13 cellular contexts compared by ENCODE assay signal in genomic region chr18:8800876-8801262, GRCh38.
DNase-seq lines count a peak whose midpoint lies in the region; ATAC-seq, FAIRE-seq and TF ChIP-seq lines count a peak whose summit lies in the region.
"Had no signal": no experiment of that assay in that cellular context is flagged by ENCODE, and none has a peak within 500 bp of the region (broad histone marks: within the 10 kb centered on the region; RNA-seq: fewer than 3 reads in every experiment).

No MANE protein-coding gene starts in this region.

- POLR2A ChIA-PET in HCT116 (lab: Charles Lee) (no interaction called here), K562 (lab: Yijun Ruan, JAX) (interaction anchor here (0.8 to 1.3 kb wide), 3 partner anchors 11 to 183 kb away, joined by 3 to 4 read pairs (median 3); no protein-coding TSS in a partner anchor), OCI-LY7 (lab: Charles Lee) (interaction anchor here (0.7 to 1.6 kb wide), 7 partner anchors 10 to 110 kb away, joined by 3 to 5 read pairs (median 4); no protein-coding TSS in a partner anchor)

- in situ Hi-C loops in K562 (cut with MboI), result no loop called here

- WGBS in K562 (ENCODE audit: insufficient coverage, low coverage, missing lambda C conversion rate), result 10% methylated on average over 4 of the region's 4 CpGs
- 81 to 98% (median 90%) methylated on average over 4 of the region's 4 CpGs for WGBS in spleen, 5 donors

- CTCF ChIA-PET in HCT116 (lab: Charles Lee) (interaction anchor here (1.0 to 1.6 kb wide), 2 partner anchors 104 to 178 kb away, joined by 4 to 5 read pairs; no protein-coding TSS in a partner anchor), K562 (lab: Yijun Ruan, JAX; ENCODE audit: low intra/inter-chr PET ratio) (no interaction called here), OCI-LY7 (lab: Charles Lee; ENCODE audit: unreplicated experiment) (no interaction called here)

- RAD21 ChIA-PET in HCT116 (lab: Charles Lee; ENCODE audit: low non-redundant PET in 1 of 2, low total read pairs in 2 of 2, uncharacterized antibody in 2 of 2, unreplicated experiment in 2 of 2), result no interaction called here

- no peak for TF ChIP-seq EP300 in K562 (IDR thresholded peaks at IDR 0.05; ENCODE audit: low read length)

- no peaks in the 10 kb centered on the region for H3K9me3 ChIP-seq in HCT116 (ENCODE audit: control insufficient read depth in 1 of 2, insufficient read depth in 1 of 2, low read depth in 1 of 2, low read length in 2 of 2)
- no peaks in the 10 kb centered on the region for H3K9me3 ChIP-seq in K562 (replicated peaks; ENCODE audit: control insufficient read depth, insufficient read depth, low read depth, low read length)
- no peaks in the 10 kb centered on the region for H3K9me3 ChIP-seq in lower lobe of right lung
- H3K9me3 ChIP-seq in thoracic aorta, result no peaks in the 10 kb centered on the region
- no peaks in the 10 kb centered on the region for H3K9me3 ChIP-seq in spleen
- no peaks in the 10 kb centered on the region for H3K9me3 ChIP-seq in Peyer's patch
- no peaks in the 10 kb centered on the region for H3K9me3 ChIP-seq in OCI-LY7 (ENCODE audit: low read length)

- H3K4me1 ChIP-seq in HCT116 (ENCODE audit: control insufficient read depth in 1 of 2, insufficient read depth in 2 of 2, low read length in 2 of 2) (peaks cover 59 to 70% of the 10 kb centered on the region in 2 experiments), K562 (replicated peaks in 1 of 2; ENCODE audit: control insufficient read depth in 2 of 2, insufficient read depth in 2 of 2, low read length in 2 of 2) (peaks cover 4 to 8% of the 10 kb centered on the region in 2 experiments; a peak in 4 of 5 replicates), lower lobe of right lung (no peaks in the 10 kb centered on the region), thoracic aorta (ENCODE audit: control insufficient read depth in 1 of 2, low read depth in 2 of 2) (peaks cover 5 to 18% of the 10 kb centered on the region in 2 donors), spleen (no peaks in the 10 kb centered on the region), Peyer's patch (peaks cover 0 to 11% (median 0%) of the 10 kb centered on the region in 4 donors), OCI-LY7 (ENCODE audit: insufficient read depth, low read length, poor library complexity, severe bottlenecking) (no peaks in the 10 kb centered on the region)

- H3K36me3 ChIP-seq in HCT116 (ENCODE audit: control insufficient read depth in 1 of 2, insufficient read depth in 2 of 2, low read length in 2 of 2), result no peaks in the 10 kb centered on the region
- H3K36me3 ChIP-seq in K562 (ENCODE audit: control insufficient read depth, insufficient read depth, low read length), result no peaks in the 10 kb centered on the region
- H3K36me3 ChIP-seq in lower lobe of right lung, result no peaks in the 10 kb centered on the region
- no peaks in the 10 kb centered on the region for H3K36me3 ChIP-seq in thoracic aorta
- no peaks in the 10 kb centered on the region for H3K36me3 ChIP-seq in spleen
- H3K36me3 ChIP-seq in Peyer's patch, result no peaks in the 10 kb centered on the region
- H3K36me3 ChIP-seq in OCI-LY7 (ENCODE audit: insufficient read depth, low read length), result peaks cover 87% of the 10 kb centered on the region

- H3K4me2 ChIP-seq in HCT116 (ENCODE audit: low read length) (peak overlapping the region; percentile 70), K562 (ENCODE audit: insufficient read depth, low read length) (no peak overlapping the region), OCI-LY7 (ENCODE audit: low read length) (no peak overlapping the region)

- H3K9me2 ChIP-seq in HCT116 (ENCODE audit: insufficient read depth), result no peaks in the 10 kb centered on the region
- H3K9me2 ChIP-seq in OCI-LY7 (ENCODE audit: insufficient read depth, low read length), result no peaks in the 10 kb centered on the region

- H3K79me2 ChIP-seq in HCT116 (ENCODE audit: insufficient read depth, low read length), result no peaks in the 10 kb centered on the region
- H3K79me2 ChIP-seq in K562 (ENCODE audit: control insufficient read depth, insufficient read depth, low read length), result no peaks in the 10 kb centered on the region
- H3K79me2 ChIP-seq in OCI-LY7 (ENCODE audit: insufficient read depth, low read depth, low read length), result no peaks in the 10 kb centered on the region

- H3K4me3 ChIP-seq in HCT116 (replicated peaks in 1 of 2; ENCODE audit: low read depth in 1 of 2, low read length in 2 of 2) (0 out of 4 replicates have a peak overlapping the region, but pooled peaks of 1 of the 2 experiments have one; percentile 32), K562 (no peak overlapping the region), lower lobe of right lung (no peak overlapping the region), thoracic aorta (peak overlapping the region; percentile 68), spleen (no peak overlapping the region), Peyer's patch (no peak overlapping the region), OCI-LY7 (ENCODE audit: low read depth, low read length, poor library complexity, severe bottlenecking) (no peak overlapping the region)

- H3K27ac ChIP-seq in HCT116 (ENCODE audit: low read depth, low read length) (peak overlapping the region; percentile 75), K562 (ENCODE audit: extremely low read depth, low read depth, low read length) (no peak overlapping the region), lower lobe of right lung (peak overlapping the region; percentile 11), thoracic aorta (peak overlapping the region; percentile 55 to 81), spleen (no peak overlapping the region), Peyer's patch (peak overlapping the region in 1 of 4 donors; percentile 75), OCI-LY7 (ENCODE audit: low read depth, low read length, poor library complexity, severe bottlenecking) (no peak overlapping the region)

- no peak overlapping the region for H2AFZ ChIP-seq in HCT116 (ENCODE audit: low read depth, low read length, poor library complexity, severe bottlenecking)
- no peak overlapping the region for H2AFZ ChIP-seq in K562 (ENCODE audit: low read depth, low read length)
- H2AFZ ChIP-seq in OCI-LY7 (ENCODE audit: low read length), result no peak overlapping the region

- TF ChIP-seq CTCF in HCT116 (IDR thresholded peaks at IDR 0.05 in 2 of 3, conservative IDR thresholded peaks at IDR 0.05 in 1 of 3; ENCODE audit: borderline replicate concordance in 1 of 3, insufficient read depth in 1 of 3, low read depth in 2 of 3, low read length in 2 of 3) (no peak), K562 (IDR thresholded peaks at IDR 0.05 in 2 of 3, conservative IDR thresholded peaks at IDR 0.05 in 1 of 3; ENCODE audit: insufficient read depth in 2 of 3, low read depth in 1 of 3, low read length in 3 of 3) (no peak), lower lobe of right lung (IDR thresholded peaks at IDR 0.05) (no peak), thoracic aorta (IDR thresholded peaks at IDR 0.05) (no peak), spleen (IDR thresholded peaks at IDR 0.05 in 8 of 11, conservative IDR thresholded peaks at IDR 0.05 in 3 of 11) (no peak), Peyer's patch (IDR thresholded peaks at IDR 0.05) (no peak), OCI-LY7 (conservative IDR thresholded peaks at IDR 0.05; ENCODE audit: low read length) (no peak)

- no peak for FAIRE-seq in K562 (lab: Jason Lieb, UNC)

- no peaks in the 10 kb centered on the region for H3K9me1 ChIP-seq in K562 (ENCODE audit: control insufficient read depth, insufficient read depth, low read length)

- TF ChIP-seq POLR2A in HCT116 (IDR thresholded peaks at IDR 0.05; ENCODE audit: borderline replicate concordance, extremely low read depth, insufficient read depth, insufficient read length) (no peak), K562 (conservative IDR thresholded peaks at IDR 0.05) (no peak), spleen (IDR thresholded peaks at IDR 0.05) (no peak), Peyer's patch (IDR thresholded peaks at IDR 0.05) (no peak)

- peak; percentile 61 for ATAC-seq in HCT116
- no peak for ATAC-seq in K562
- ATAC-seq in lower lobe of right lung, result peak in 1 of 2 donors; percentile 30
- ATAC-seq in thoracic aorta (ENCODE audit: insufficient number of reproducible peaks, low FRiP score, low read depth), result no peak

- no peaks in the 10 kb centered on the region for H4K20me1 ChIP-seq in HCT116 (ENCODE audit: insufficient read depth)
- no peaks in the 10 kb centered on the region for H4K20me1 ChIP-seq in K562 (replicated peaks; ENCODE audit: control insufficient read depth, insufficient read depth, low read length)
- H4K20me1 ChIP-seq in OCI-LY7 (ENCODE audit: insufficient read depth, low read length), result no peaks in the 10 kb centered on the region

- no peak for DNase-seq in HCT116 (ENCODE audit: low read depth, low spot score)
- no peak for DNase-seq in K562 (ENCODE audit: extremely low read depth in 1 of 4, low spot score in 3 of 4)
- DNase-seq in lower lobe of right lung, result no peak
- no peak for DNase-seq in thoracic aorta (ENCODE audit: low spot score)
- DNase-seq in spleen, result no peak
- no peak for DNase-seq in midbrain (lab: John Stamatoyannopoulos, UW)
- DNase-seq in Peyer's patch, result no peak
- no peak for DNase-seq in OCI-LY7 (ENCODE audit: low spot score)
- DNase-seq: activated T-cell treated with anti-CD3 and anti-CD28 coated beads, Interleukin-2, amount 50 U/mL, for 24 hours; CD4-positive, alpha-beta memory T cell; foreskin melanocyte; GDM1; stimulated activated CD4-positive, alpha-beta T cell treated with anti-CD3 and anti-CD28 coated beads, Interleukin-2, amount 100 ng/mL, for 48 hours had no signal

- no peak for TF ChIP-seq RAD21 in HCT116 (IDR thresholded peaks at IDR 0.05; ENCODE audit: low read depth)
- TF ChIP-seq RAD21 in K562 (CRISPR knock-in tag; conservative IDR thresholded peaks at IDR 0.05 in 1 of 2, IDR thresholded peaks at IDR 0.05 in 1 of 2), result no peak

- BruUV-seq in HCT116 (replicated peaks; lab: Mats Ljungman, UMichigan), result no TSS peak
- no TSS peak for BruUV-seq in K562 (replicated peaks; lab: Mats Ljungman, UMichigan)
- no TSS peak for BruUV-seq in OCI-LY7 (replicated peaks; lab: Mats Ljungman, UMichigan)

- H3K9ac ChIP-seq in HCT116 (ENCODE audit: low read length) (peak overlapping the region; percentile 54), K562 (ENCODE audit: insufficient read depth in 1 of 2, low read depth in 2 of 2, low read length in 2 of 2) (no peak overlapping the region)

- H3K27me3 ChIP-seq in HCT116 (ENCODE audit: insufficient read depth, low read length) (no peaks in the 10 kb centered on the region), K562 (ENCODE audit: control insufficient read depth in 2 of 2, insufficient read depth in 2 of 2, low read length in 2 of 2) (peaks cover 8 to 32% of the 10 kb centered on the region in 2 experiments; a peak in 4 of 5 replicates), lower lobe of right lung (ENCODE audit: low read depth) (no peaks in the 10 kb centered on the region), thoracic aorta (replicated peaks; ENCODE audit: insufficient read depth) (no peaks in the 10 kb centered on the region), spleen (replicated peaks in 1 of 7) (no peaks in the 10 kb centered on the region), Peyer's patch (no peaks in the 10 kb centered on the region)

- intact Hi-C loops in HCT116 (cut with micrococcal nuclease) (loop anchor here (5.0 to 10.0 kb wide), 2 partner anchors 56 to 181 kb away; no protein-coding TSS in a partner anchor), K562 (cut with micrococcal nuclease) (no loop called here), lower lobe of right lung (cut with DNase I) (no loop called here), spleen (cut with DNase I; ENCODE audit: low total_unique reads) (no loop called here), OCI-LY7 (cut with micrococcal nuclease; ENCODE audit: unreplicated experiment) (no loop called here)

Comparison
In these comparisons a context has a peak if more than half of its experiments do, and no peak if none do; other contexts are left out.
1. H3K27ac ChIP-seq: peak in HCT116 (single experiment), lower lobe of right lung (single experiment) and thoracic aorta (2 of 2); none in K562 (single experiment), spleen (0 of 8) and OCI-LY7 (single experiment).
2. Of the 22 proteins assayed by ChIP-seq in both K562 and HCT116: peak only in K562: FOSL1; only in HCT116: none; in both: none; in neither: 21.